In the genomic region with DNA sequence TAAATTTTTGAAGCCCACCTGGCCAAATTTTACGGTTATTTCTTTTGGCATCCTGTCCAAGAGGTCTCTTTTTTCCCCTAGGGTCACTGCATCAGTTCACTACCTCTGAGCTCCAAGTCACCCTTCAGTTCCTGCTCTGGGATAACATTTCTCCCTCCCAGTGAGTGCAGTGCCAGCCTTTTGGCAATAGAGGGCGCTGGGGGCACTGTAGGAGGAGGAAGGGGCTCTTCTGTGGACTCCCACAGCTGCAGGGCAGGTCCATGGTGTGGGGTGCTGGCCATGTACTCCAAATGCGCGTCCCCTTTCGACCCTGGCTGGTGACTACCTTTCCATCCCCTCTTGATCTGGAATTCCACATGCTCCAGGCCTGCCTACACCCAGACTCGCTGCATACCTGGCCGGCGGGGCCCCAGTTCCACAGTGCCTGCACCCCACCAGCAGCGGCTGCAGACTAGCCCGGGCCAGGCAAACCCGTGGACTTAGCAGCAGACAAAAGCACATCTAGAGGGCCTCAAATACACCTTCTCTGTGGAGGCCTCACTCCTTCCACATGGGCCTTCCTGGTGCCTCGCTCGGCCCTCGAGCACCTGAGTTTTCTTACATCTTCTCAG, we compare ENCODE assay signal across 10 cellular contexts. TPM values are rescaled to one million over a fixed set of nuclear protein-coding genes. Genes with fewer than 3 reads are reported as not detected.
A peak's percentile ranks its signal among the peaks of the same experiment; 100 is the strongest.
DNase-seq lines count a peak whose midpoint lies in the region; ATAC-seq and TF ChIP-seq lines count a peak whose summit lies in the region.
"Had no signal": no experiment of that assay in that cellular context is flagged by ENCODE, and none has a peak within 500 bp of the region (broad histone marks: within the 10 kb centered on the region; RNA-seq: fewer than 3 reads in every experiment).

No MANE protein-coding gene starts in this region.

- no peaks in the 10 kb centered on the region for H3K27me3 ChIP-seq in GM23248 (replicated peaks; ENCODE audit: insufficient read depth)
- no peaks in the 10 kb centered on the region for H3K27me3 ChIP-seq in Peyer's patch
- H3K27me3 ChIP-seq: thyroid gland had no signal

- WGBS in GM23248 (ENCODE audit: low coverage in 1 of 2, low lambda C conversion rate in 2 of 2, missing lambda C conversion rate in 2 of 2), 2 experiments, result 72 to 76% methylated on average over 14 of the region's 14 CpGs

- H3K9me3 ChIP-seq in GM23248 (ENCODE audit: low read depth) (no peaks in the 10 kb centered on the region), Peyer's patch (no peaks in the 10 kb centered on the region)
- H3K9me3 ChIP-seq: thyroid gland had no signal

- no peaks in the 10 kb centered on the region for H3K9me2 ChIP-seq in GM23248 (ENCODE audit: insufficient read depth)

- H4K20me1 ChIP-seq in GM23248 (ENCODE audit: insufficient read depth), result no peaks in the 10 kb centered on the region

- ATAC-seq in HG03135 (IDR thresholded peaks at IDR 0.05; ENCODE audit: unreplicated experiment) (no peak), HG02571 (IDR thresholded peaks at IDR 0.05; ENCODE audit: unreplicated experiment) (no peak)

- peaks cover 6% of the 10 kb centered on the region for H3K27me3 Mint-ChIP-seq in nephron progenitor cell (ENCODE audit: low read depth, poor library complexity)

- H3K4me1 ChIP-seq in GM23248 (ENCODE audit: insufficient read depth) (no peaks in the 10 kb centered on the region), Peyer's patch (no peaks in the 10 kb centered on the region)

- H3K4me1 Mint-ChIP-seq in nephron progenitor cell, result peaks cover 21% of the 10 kb centered on the region

- H3K27ac ChIP-seq in GM23248, result no peak overlapping the region
- no peak overlapping the region for H3K27ac ChIP-seq in Peyer's patch
- no peak overlapping the region for H3K27ac ChIP-seq in coronary artery
- H3K27ac ChIP-seq: SK-N-MC, thyroid gland had no signal

- no peak overlapping the region for H3K4me2 ChIP-seq in GM23248 (ENCODE audit: unreplicated experiment)

- H3K9me3 Mint-ChIP-seq in nephron progenitor cell, result peaks cover 1% of the 10 kb centered on the region

- H3K27ac Mint-ChIP-seq in nephron progenitor cell, result no peak overlapping the region

- peaks cover 1% of the 10 kb centered on the region; the same call in 1 of the 2 replicates for H3F3A ChIP-seq in GM23248 (ENCODE audit: insufficient read depth)

- no peak overlapping the region for H3K9ac ChIP-seq in GM23248

- TF ChIP-seq CTCF in Peyer's patch (IDR thresholded peaks at IDR 0.05), result peak in 4 of 6 experiments; percentile 27 to 53 (median 48)
- TF ChIP-seq CTCF in nephron progenitor cell (IDR thresholded peaks at IDR 0.05), result peak; percentile 74
- no peak for TF ChIP-seq CTCF in coronary artery (IDR thresholded peaks at IDR 0.05)

- no peak overlapping the region for H2AFZ ChIP-seq in GM23248

- DNase-seq in COLO668 (lab: John Stamatoyannopoulos, UW; ENCODE audit: unreplicated experiment) (peak; percentile 50), GM23248 (peak; percentile 37), Peyer's patch (no peak), cerebellar cortex (ENCODE audit: low spot score) (peak; percentile 54), nephron progenitor cell (peak; percentile 73), coronary artery (ENCODE audit: low spot score) (no peak)

- in situ Hi-C loops in GM23248 (cut with MboI), result loop anchor here (25.0 kb wide), 1 partner anchor 408 kb away; no protein-coding TSS in a partner anchor

- no peaks in the 10 kb centered on the region for H3K36me3 Mint-ChIP-seq in nephron progenitor cell (ENCODE audit: low read depth)

- H3K4me3 ChIP-seq in GM23248 (no peak overlapping the region), Peyer's patch (no peak overlapping the region), coronary artery (no peak overlapping the region)
- H3K4me3 ChIP-seq: SK-N-MC, thyroid gland had no signal

- no peak for TF ChIP-seq POLR2A in Peyer's patch (IDR thresholded peaks at IDR 0.05)

- H3K36me3 ChIP-seq in GM23248 (ENCODE audit: low read depth) (no peaks in the 10 kb centered on the region), Peyer's patch (no peaks in the 10 kb centered on the region)
- H3K36me3 ChIP-seq: thyroid gland had no signal

- H3K79me2 ChIP-seq in GM23248 (ENCODE audit: insufficient read depth), result no peaks in the 10 kb centered on the region

- no peak overlapping the region for H3K4me3 Mint-ChIP-seq in nephron progenitor cell

RNA-seq across cellular contexts. Expression of a gene that starts 20.3 kb away (rescaled TPM):
- 19.1 and 24.9 TPM in 2 replicates for total RNA-seq in GM23248 (2014; rRNA removed; shearing (Covaris generic))
- 42.9 and 44.2 TPM in 2 replicates for polyA plus RNA-seq in GM23248 (2016; fragmentation: Nextera tagmentation; extraction: Ambion mirVana)
- 10 to 100 TPM; 47.0 to 56.8 (median 54.5) TPM for total RNA-seq in Peyer's patch

RNA-seq across cellular contexts. Expression of a gene that starts 29.5 kb away (rescaled TPM):
- not detected in 2 replicates for total RNA-seq in GM23248 (2014; rRNA removed; shearing (Covaris generic))
- polyA plus RNA-seq in GM23248 (2016; fragmentation: Nextera tagmentation; extraction: Ambion mirVana), result not detected in 2 replicates
- total RNA-seq in Peyer's patch, result 100 to 1,000 TPM; 155 to 577 (median 259) TPM

RNA-seq across cellular contexts. Expression of a gene that starts 58.4 kb away (rescaled TPM):
- 48.8 and 54.1 TPM in 2 replicates for total RNA-seq in GM23248 (2014; rRNA removed; shearing (Covaris generic))
- polyA plus RNA-seq in GM23248 (2016; fragmentation: Nextera tagmentation; extraction: Ambion mirVana), result 58.6 and 69.5 TPM in 2 replicates
- total RNA-seq in Peyer's patch, result 10 to 100 TPM; 34.7 to 74.4 (median 58.9) TPM

Comparison
In these comparisons a context has a peak if more than half of its experiments do, and no peak if none do; other contexts are left out.
1. DNase-seq: peak in COLO668 (single experiment), GM23248 (single experiment), cerebellar cortex (single experiment) and nephron progenitor cell (single experiment); none in Peyer's patch (0 of 3) and coronary artery (single experiment).
2. RNA of a gene that starts 29.5 kb away (total RNA-seq): 155 to 577 TPM in Peyer's patch; not detected in GM23248; every median in the first group is over 100 times any median in the second.